In the genomic region with DNA sequence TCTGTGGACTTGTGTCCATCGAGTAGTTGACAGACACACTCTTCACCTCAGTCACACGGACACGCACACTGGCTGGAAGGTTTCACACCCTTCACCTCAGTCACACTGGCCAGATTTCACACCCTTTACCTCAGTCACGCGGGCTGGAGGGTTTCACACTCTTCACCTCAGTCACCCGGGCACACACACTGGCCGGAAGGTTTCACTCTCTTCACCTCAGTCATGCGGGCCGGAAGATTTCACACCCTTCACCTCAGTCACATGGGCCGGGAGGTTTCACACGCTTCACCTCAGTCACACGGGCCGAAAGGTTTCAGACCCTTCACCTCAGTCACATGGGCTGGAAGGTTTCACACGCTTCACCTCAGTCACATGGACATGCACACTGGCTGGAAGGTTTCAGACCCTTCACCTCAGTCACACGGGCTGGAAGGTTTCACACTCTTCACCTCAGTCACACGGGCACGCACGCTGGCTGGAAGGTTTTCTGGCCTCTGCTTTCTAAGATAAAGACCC, we compare ENCODE assay signal across 9 cellular contexts.
DNase-seq lines count a peak whose midpoint lies in the region; ATAC-seq and TF ChIP-seq lines count a peak whose summit lies in the region.
"Had no signal": no experiment of that assay in that cellular context is flagged by ENCODE, and none has a peak within 500 bp of the region (broad histone marks: within the 10 kb centered on the region; RNA-seq: fewer than 3 reads in every experiment).

No MANE protein-coding gene starts in this region.

- CTCF ChIA-PET in T-cell (lab: Charles Lee): no interaction called here

- POLR2A ChIA-PET in T-cell (lab: Charles Lee): no interaction called here

- WGBS in lower leg skin, 2 donors: 68 to 84% methylated on average over 16 to 18 of the region's 18 CpGs

- no peaks in the 10 kb centered on the region for H3K9me3 Mint-ChIP-seq in T-cell

- peak overlapping the region in 1 of 3 donors; percentile 2 for H3K4me3 Mint-ChIP-seq in T-cell

- peaks cover 0 to 2% of the 10 kb centered on the region in 2 donors for H3K27me3 Mint-ChIP-seq in T-cell

- H3K4me1 Mint-ChIP-seq in T-cell: peaks cover 0 to 11% (median 6%) of the 10 kb centered on the region in 3 donors

- no peak overlapping the region for H3K4me3 ChIP-seq in lower leg skin (ENCODE audit: low read depth, poor library complexity, severe bottlenecking)

- no peak for TF ChIP-seq POLR2A in lower leg skin (IDR thresholded peaks at IDR 0.05)

- H3K27ac Mint-ChIP-seq in T-cell: peak overlapping the region in 1 of 2 donors; percentile 65

- DNase-seq in activated T-cell treated with anti-CD3 and anti-CD28 coated beads for 48 hours (ENCODE audit: low read depth): peak; percentile 4
- DNase-seq in activated T-cell treated with anti-CD3 and anti-CD28 coated beads for 4 hours: no peak
- DNase-seq in T-cell: peak in 21 of 34 experiments; percentile 4 to 43 (median 23)
- peak; percentile 25 for DNase-seq in stimulated activated naive CD8-positive, alpha-beta T cell treated with anti-CD3 and anti-CD28 coated beads, Interleukin-15, Interleukin-2, amounts not matched to agents 100 U/mL and 50 U/mL, for 24 hours
- no peak for DNase-seq in lower leg skin (ENCODE audit: low spot score in 2 of 2)
- DNase-seq in SHP77 (lab: John Stamatoyannopoulos, UW): no peak
- DNase-seq: mammary epithelial cell had no signal

- TF ChIP-seq CTCF in lower leg skin (IDR thresholded peaks at IDR 0.05): no peak

- ATAC-seq in HG02798 (IDR thresholded peaks at IDR 0.05; ENCODE audit: poor library complexity, unreplicated experiment): peak; percentile 89
- peak in 3 of 4 experiments; percentile 20 to 53 (median 42) for ATAC-seq in T-cell (replicated peaks in 1 of 4)
- peak; percentile 44 for ATAC-seq in stimulated activated naive CD8-positive, alpha-beta T cell treated with anti-CD3 and anti-CD28 coated beads, Interleukin-15, Interleukin-2, amounts not matched to agents 100 U/mL and 50 U/mL, for 24 hours
- ATAC-seq in esophagus mucosa: no peak

- intact Hi-C loops in lower leg skin (cut with DNase I; ENCODE audit: low total_unique reads): no loop called here

- H3K36me3 Mint-ChIP-seq in T-cell: no peaks in the 10 kb centered on the region

Comparison
In these comparisons a context has a peak if more than half of its experiments do, and no peak if none do; other contexts are left out.
1. DNase-seq: peak in activated T-cell treated with anti-CD3 and anti-CD28 coated beads for 48 hours (single experiment), T-cell (21 of 34) and stimulated activated naive CD8-positive, alpha-beta T cell treated with anti-CD3 and anti-CD28 coated beads, Interleukin-15, Interleukin-2, amounts not matched to agents 100 U/mL and 50 U/mL, for 24 hours (single experiment); none in activated T-cell treated with anti-CD3 and anti-CD28 coated beads for 4 hours (single experiment), lower leg skin (0 of 2) and SHP77 (0 of 2).